ENCODE assay signal across 8 cellular contexts in genomic region chr10:22630229-22631174, GRCh38.
DNase-seq lines count a peak whose midpoint lies in the region; ATAC-seq, FAIRE-seq and TF ChIP-seq lines count a peak whose summit lies in the region.

No MANE protein-coding gene starts in this region.

- H3K4me1 ChIP-seq in KMS-11 (ENCODE audit: low read depth, poor library complexity, severe bottlenecking) (peaks cover 96% of the 10 kb centered on the region), keratinocyte (ENCODE audit: control insufficient read depth, extremely low read depth, insufficient read depth, low read length) (peaks cover 35% of the 10 kb centered on the region), upper lobe of right lung (peaks cover 34% of the 10 kb centered on the region)

- no peak for TF ChIP-seq CTCF in KMS-11 (conservative IDR thresholded peaks at IDR 0.05; ENCODE audit: low read depth, low read length)
- TF ChIP-seq CTCF in keratinocyte (optimal IDR thresholded peaks at IDR 0.05 in 1 of 3, IDR thresholded peaks at IDR 0.05 in 1 of 3, conservative IDR thresholded peaks at IDR 0.05 in 1 of 3; ENCODE audit: extremely low read depth in 1 of 3, insufficient read depth in 2 of 3, low read length in 3 of 3), result no peak
- no peak for TF ChIP-seq CTCF in upper lobe of right lung (IDR thresholded peaks at IDR 0.05)

- no peak overlapping the region for H3K4me3 ChIP-seq in KMS-11 (IDR thresholded peaks at IDR 0.05; ENCODE audit: insufficient read depth, low read depth, low read length)
- H3K4me3 ChIP-seq in keratinocyte (ENCODE audit: control insufficient read depth in 2 of 3, extremely low read depth in 1 of 3, insufficient read depth in 2 of 3, low read depth in 1 of 3, low read length in 3 of 3), result no peak overlapping the region
- no peak overlapping the region for H3K4me3 ChIP-seq in upper lobe of right lung

- peak overlapping the region; percentile 95 for H3K27ac ChIP-seq in KMS-11
- no peak overlapping the region for H3K27ac ChIP-seq in keratinocyte (ENCODE audit: control insufficient read depth, insufficient read depth, low read length)
- H3K27ac ChIP-seq in upper lobe of right lung, result peak overlapping the region; percentile 49

- peak; percentile 93 for FAIRE-seq in keratinocyte (lab: Jason Lieb, UNC)

- peak overlapping the region; percentile 58 for H3K9ac ChIP-seq in KMS-11
- no peak overlapping the region for H3K9ac ChIP-seq in keratinocyte (ENCODE audit: control insufficient read depth, extremely low read depth, insufficient read depth, low read length)

- H3K79me2 ChIP-seq in KMS-11 (ENCODE audit: insufficient read depth, low read depth), result peaks cover 89% of the 10 kb centered on the region
- peaks cover 8% of the 10 kb centered on the region for H3K79me2 ChIP-seq in keratinocyte (ENCODE audit: control insufficient read depth, insufficient read depth, low read length)

- no peaks in the 10 kb centered on the region for H4K20me1 ChIP-seq in KMS-11 (ENCODE audit: insufficient read depth)
- no peaks in the 10 kb centered on the region for H4K20me1 ChIP-seq in keratinocyte (ENCODE audit: control insufficient read depth, extremely low read depth, insufficient read depth, low read length)

- ATAC-seq in GM18505 (IDR thresholded peaks at IDR 0.05; ENCODE audit: unreplicated experiment) (peak; percentile 79), GM21825 (IDR thresholded peaks at IDR 0.05; ENCODE audit: unreplicated experiment) (peak; percentile 80), upper lobe of right lung (peak; percentile 73)

- intact Hi-C loops in upper lobe of right lung (cut with DNase I), result no loop called here

- peak overlapping the region; percentile 7; the same call in 1 of the 2 replicates for H2AFZ ChIP-seq in KMS-11 (ENCODE audit: low read depth)
- H2AFZ ChIP-seq in keratinocyte (ENCODE audit: control insufficient read depth, low read length), result no peak overlapping the region

- no peaks in the 10 kb centered on the region for H3K9me1 ChIP-seq in keratinocyte (ENCODE audit: control insufficient read depth, extremely low read depth, insufficient read depth, low read length)

- peak; percentile 38 for DNase-seq in amniotic epithelial cell (ENCODE audit: low read depth)
- DNase-seq in keratinocyte (ENCODE audit: low read depth, low spot score), result no peak
- no peak for DNase-seq in upper lobe of right lung
- DNase-seq in SW 1271 (lab: John Stamatoyannopoulos, UW), result no peak
- no peak for DNase-seq in activated gamma-delta T cell (lab: John Stamatoyannopoulos, UW)

- H3K36me3 ChIP-seq in KMS-11 (ENCODE audit: insufficient read depth), result no peaks in the 10 kb centered on the region
- no peaks in the 10 kb centered on the region for H3K36me3 ChIP-seq in keratinocyte (ENCODE audit: control insufficient read depth in 2 of 2, extremely low read depth in 1 of 2, insufficient read depth in 2 of 2, low read length in 2 of 2)
- no peaks in the 10 kb centered on the region for H3K36me3 ChIP-seq in upper lobe of right lung

- no peaks in the 10 kb centered on the region for H3K27me3 ChIP-seq in KMS-11 (ENCODE audit: insufficient read depth, low read depth)
- H3K27me3 ChIP-seq in keratinocyte (ENCODE audit: control insufficient read depth, extremely low read depth, insufficient read depth, low read length), result no peaks in the 10 kb centered on the region
- H3K27me3 ChIP-seq in upper lobe of right lung, result no peaks in the 10 kb centered on the region

- peak; percentile 42 for TF ChIP-seq POLR2A in GM18505 (IDR thresholded peaks at IDR 0.05; ENCODE audit: borderline replicate concordance, extremely low read depth, insufficient read depth, insufficient read length)

- no peaks in the 10 kb centered on the region for H3K9me3 ChIP-seq in keratinocyte (ENCODE audit: control insufficient read depth, low read depth, low read length)
- H3K9me3 ChIP-seq in upper lobe of right lung, result no peaks in the 10 kb centered on the region

- dilution Hi-C loops in keratinocyte (cut with MboI; ENCODE audit: extremely low pct_ligation_motif_present, low sequenced_read_pairs), result no loop called here

- peak overlapping the region; percentile 99 for H3K4me2 ChIP-seq in KMS-11
- H3K4me2 ChIP-seq in keratinocyte (ENCODE audit: control insufficient read depth, extremely low read depth, insufficient read depth, low read depth, low read length), result peak overlapping the region; percentile 33
